Comparison of ENCODE assay signal across 18 cellular contexts in genomic region chr15:77530576-77530975, GRCh38.
"Had no signal": no experiment of that assay in that cellular context is flagged by ENCODE, and none has a peak within 500 bp of the region (broad histone marks: within the 10 kb centered on the region; RNA-seq: fewer than 3 reads in every experiment).

No MANE protein-coding gene starts in this region.

- H3K36me3 ChIP-seq: ascending aorta, left lung, prostate gland, thoracic aorta, uterus had no signal

- H3K4me1 Mint-ChIP-seq: natural killer cell had no signal

- FAIRE-seq: keratinocyte had no signal

- H3K27ac ChIP-seq: ascending aorta, dorsolateral prefrontal cortex, left lung, prostate gland, thoracic aorta, uterus had no signal

- H3K9me3 ChIP-seq: ascending aorta, left lung, prostate gland, thoracic aorta, uterus had no signal

- H3K9me3 Mint-ChIP-seq: activated B cell treated with CpG ODN at 0.5 μM for 24 hours; activated T-cell treated with anti-CD3 and anti-CD28 coated beads, Interleukin-2, amount 50 U/mL, for 72 hours; endodermal cell; natural killer cell had no signal

- H3K36me3 Mint-ChIP-seq: activated naive CD8-positive, alpha-beta T cell; natural killer cell had no signal

- DNase-seq: activated B cell treated with CpG ODN at 0.5 μM for 24 hours; activated CD4-positive, alpha-beta T cell treated with anti-CD3 and anti-CD28 coated beads for 48 hours; activated CD8-positive, alpha-beta memory T cell treated with anti-CD3 and anti-CD28 coated beads, Interleukin-2, amount 50 U/mL, for 48 hours; activated gamma-delta T cell; activated T-cell treated with anti-CD3 and anti-CD28 coated beads, Interleukin-2, amount 50 U/mL, for 72 hours; mammary epithelial cell; natural killer cell; occipital lobe; T-helper 2 cell; uterus had no signal

- H3K4me1 ChIP-seq: ascending aorta, prostate gland, uterus had no signal

- H3K27ac Mint-ChIP-seq: activated B cell treated with CpG ODN at 0.5 μM for 24 hours; activated naive CD8-positive, alpha-beta T cell; activated T-cell treated with anti-CD3 and anti-CD28 coated beads, Interleukin-2, amount 50 U/mL, for 72 hours; endodermal cell; natural killer cell had no signal

- H3K27me3 ChIP-seq: ascending aorta, dorsolateral prefrontal cortex, left lung, uterus had no signal

- H3K4me3 ChIP-seq: ascending aorta, dorsolateral prefrontal cortex, left lung, prostate gland, thoracic aorta, uterus had no signal

- H3K4me3 Mint-ChIP-seq: activated B cell treated with CpG ODN at 0.5 μM for 24 hours; activated naive CD8-positive, alpha-beta T cell; activated T-cell treated with anti-CD3 and anti-CD28 coated beads, Interleukin-2, amount 50 U/mL, for 72 hours; endodermal cell; natural killer cell had no signal

- H3K27me3 Mint-ChIP-seq: activated B cell treated with CpG ODN at 0.5 μM for 24 hours had no signal
